In the genomic region with DNA sequence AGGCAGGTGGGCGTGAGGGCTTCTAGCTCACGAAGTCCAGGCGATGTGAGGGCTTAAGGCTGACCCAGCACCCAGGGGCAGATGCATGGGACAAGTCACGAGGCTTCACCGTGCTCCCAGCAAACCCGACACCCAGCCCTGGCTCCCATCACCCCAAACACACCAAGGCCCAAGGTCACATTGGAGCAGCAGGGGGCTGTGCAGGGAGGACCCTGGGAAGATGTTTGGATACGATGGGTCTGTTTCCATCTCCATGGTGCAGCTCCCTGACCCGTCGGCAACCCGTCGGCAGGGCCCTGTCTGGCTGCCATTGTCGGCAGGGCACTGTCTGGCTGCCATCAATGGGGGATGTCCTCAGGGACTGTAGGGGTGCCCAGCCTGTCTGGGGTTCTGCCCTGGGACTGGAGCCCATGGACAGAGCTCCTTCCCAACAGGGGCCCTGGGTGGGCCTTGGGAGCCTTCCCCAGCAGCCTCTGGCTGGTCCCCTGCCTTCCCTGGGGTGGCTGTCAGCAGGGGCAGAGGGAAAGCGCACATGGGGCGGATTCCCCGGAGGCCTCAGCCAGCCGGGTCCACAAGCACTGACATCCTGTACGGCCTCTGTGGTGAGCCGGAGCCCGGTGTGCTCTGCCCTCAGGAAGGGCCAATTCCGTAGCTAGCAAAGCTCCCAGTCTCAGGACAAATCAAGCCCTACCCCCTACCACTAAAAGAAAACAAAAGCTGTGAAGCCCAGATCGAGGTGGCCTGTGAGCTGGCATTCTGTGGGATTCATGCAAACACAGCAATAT, we compare ENCODE assay signal across 20 cellular contexts. TPM values are rescaled to one million over a fixed set of nuclear protein-coding genes. Genes with fewer than 3 reads are reported as not detected.
DNase-seq lines count a peak whose midpoint lies in the region; ATAC-seq and TF ChIP-seq lines count a peak whose summit lies in the region.
"Had no signal": no experiment of that assay in that cellular context is flagged by ENCODE, and none has a peak within 500 bp of the region (broad histone marks: within the 10 kb centered on the region; RNA-seq: fewer than 3 reads in every experiment).

No MANE protein-coding gene starts in this region.

- TF ChIP-seq POLR2A in NB4 (IDR thresholded peaks at IDR 0.05; ENCODE audit: extremely low read depth, insufficient read length), result no peak

- in situ Hi-C loops in G401 (cut with HindIII; ENCODE audit: low sequenced_read_pairs), result no loop called here

- peaks cover 3% of the 10 kb centered on the region for H3K27me3 Mint-ChIP-seq in glutamatergic neuron (ENCODE audit: unreplicated experiment)

- no peak for ATAC-seq in GM18858 (IDR thresholded peaks at IDR 0.05; ENCODE audit: unreplicated experiment)
- ATAC-seq: naive thymus-derived CD4-positive, alpha-beta T cell had no signal

- DNase-seq in D341Med (ENCODE audit: low spot score) (peak; percentile 28), NB4 (ENCODE audit: low read depth) (peak; percentile 48), glutamatergic neuron (no peak), posterior vena cava (ENCODE audit: low spot score) (peak; percentile 76), G401 (ENCODE audit: low spot score) (no peak), GM10248 (ENCODE audit: extremely low spot score) (no peak), middle frontal gyrus (ENCODE audit: extremely low spot score, low spot score) (no peak)
- DNase-seq: activated CD4-positive, alpha-beta T cell treated with anti-CD3 and anti-CD28 coated beads, Interleukin-2, amount 50 U/mL, for 4 hours; activated T-cell treated with anti-CD3 and anti-CD28 coated beads for 4 hours; amniotic stem cell; effector CD8-positive, alpha-beta T cell; naive thymus-derived CD4-positive, alpha-beta T cell; NCI-H146; NCI-H748 treated with DMSO at 0.1 percent for 48 hours; PC-9; psoas muscle; SJCRH30; T-helper 17 cell had no signal

- CTCF ChIA-PET in GM10248 (lab: Yijun Ruan, JAX), result no interaction called here

- POLR2A ChIA-PET in GM10248 (lab: Yijun Ruan, JAX), result no interaction called here

- H3K4me1 Mint-ChIP-seq in glutamatergic neuron (ENCODE audit: low read depth, unreplicated experiment), result peaks cover under 1% of the 10 kb centered on the region

- no peak overlapping the region for H3K4me3 Mint-ChIP-seq in glutamatergic neuron (ENCODE audit: unreplicated experiment)
- H3K4me3 Mint-ChIP-seq: T-helper 17 cell had no signal

- H3K4me3 ChIP-seq in NB4 (ENCODE audit: low read depth, low read length), result peak overlapping the region; percentile 16
- H3K4me3 ChIP-seq: lung, PC-9, psoas muscle, SJCRH30 had no signal

- no peaks in the 10 kb centered on the region for H3K36me3 Mint-ChIP-seq in glutamatergic neuron (ENCODE audit: unreplicated experiment)

- peak overlapping the region; percentile 31 for H3K27ac Mint-ChIP-seq in glutamatergic neuron (ENCODE audit: unreplicated experiment)
- H3K27ac Mint-ChIP-seq: naive thymus-derived CD4-positive, alpha-beta T cell; T-helper 17 cell had no signal

- intact Hi-C loops in posterior vena cava (cut with DNase I), result loop anchor here in 1 of 2 donors (5.0 kb wide), 1 partner anchor 1116 kb away; no protein-coding TSS in a partner anchor

- TF ChIP-seq CTCF in NB4 (IDR thresholded peaks at IDR 0.05; ENCODE audit: low read depth, low read length) (no peak), glutamatergic neuron (IDR thresholded peaks at IDR 0.05; ENCODE audit: partially characterized antibody, unreplicated experiment) (no peak), GM10248 (IDR thresholded peaks at IDR 0.05; ENCODE audit: control extremely low read depth, extremely low read depth, low read depth, missing control alignments) (no peak)

- H3K9me3 Mint-ChIP-seq in glutamatergic neuron (ENCODE audit: unreplicated experiment), result peaks cover 2% of the 10 kb centered on the region
- H3K9me3 Mint-ChIP-seq: naive thymus-derived CD4-positive, alpha-beta T cell had no signal

RNA-seq across cellular contexts. Expression of a gene that starts 47.1 kb away (rescaled TPM):
- total RNA-seq in glutamatergic neuron (ENCODE audit: unreplicated experiment) (3.9 TPM), posterior vena cava (10 to 100 TPM; 73.5 to 77.7 TPM)
- total RNA-seq in G401 (2014; rRNA removed; shearing (Covaris generic)), result 12.8 and 13.9 TPM in 2 replicates

Comparison
In these comparisons a context has a peak if more than half of its experiments do, and no peak if none do; other contexts are left out.
1. DNase-seq: peak in D341Med (single experiment), NB4 (single experiment) and posterior vena cava (single experiment); none in glutamatergic neuron (single experiment), G401 (single experiment), GM10248 (single experiment) and middle frontal gyrus (single experiment).